In genomic region chr4:52861879-52862604, GRCh38 we compare ENCODE assay signal across 8 cellular contexts. TPM values are rescaled to one million over a fixed set of nuclear protein-coding genes. Genes with fewer than 3 reads are reported as not detected.
DNase-seq lines count a peak whose midpoint lies in the region; ATAC-seq and TF ChIP-seq lines count a peak whose summit lies in the region.

TSS of gene RASL11B (plus strand) at chr4:52862317. CDS start at chr4:52862508, 191 bp downstream.

- intact Hi-C loops in activated naive CD4-positive, alpha-beta T cell treated with anti-CD3 and anti-CD28 coated beads for 36 hours (cut with micrococcal nuclease), result loop anchor here (1.0 to 5.0 kb wide), 5 partner anchors 40 to 515 kb away; partner anchors contain the start of genes FIP1L1 and USP46

- TF ChIP-seq RAD21 in Ishikawa (IDR thresholded peaks at IDR 0.05; ENCODE audit: low read depth), result no peak

- DNase-seq in DMS153 treated with DMSO at 0.1 percent for 48 hours (lab: John Stamatoyannopoulos, UW; ENCODE audit: unreplicated experiment) (peak; percentile 48), SJSA1 (ENCODE audit: low read depth in 1 of 2, low spot score in 2 of 2) (peak; percentile 74 to 79), glomerular visceral epithelial cell (ENCODE audit: extremely low spot score) (peak; percentile 84), omental fat pad (ENCODE audit: low spot score) (peak; percentile 59), superior temporal gyrus (ENCODE audit: extremely low spot score) (peak; percentile 78)
- peak; percentile 79 for DNase-seq in activated naive CD4-positive, alpha-beta T cell treated with anti-CD3 and anti-CD28 coated beads for 36 hours

- no peak within 1 kb of the TSS for H3K27ac Mint-ChIP-seq in activated naive CD4-positive, alpha-beta T cell treated with anti-CD3 and anti-CD28 coated beads for 36 hours

- H3K9me3 Mint-ChIP-seq in activated naive CD4-positive, alpha-beta T cell treated with anti-CD3 and anti-CD28 coated beads for 36 hours, result no peaks in the 10 kb centered on the region

- no peaks in the 10 kb centered on the region for H3K36me3 Mint-ChIP-seq in activated naive CD4-positive, alpha-beta T cell treated with anti-CD3 and anti-CD28 coated beads for 36 hours (ENCODE audit: low read depth)

- ATAC-seq in GM21619 (IDR thresholded peaks at IDR 0.05; ENCODE audit: unreplicated experiment), result peak; percentile 97
- peak; percentile 98 for ATAC-seq in omental fat pad (ENCODE audit: low FRiP score)

- peak within 1 kb of the TSS; percentile 51 for H3K4me3 ChIP-seq in SJSA1

- CTCF ChIA-PET in activated naive CD4-positive, alpha-beta T cell treated with anti-CD3 and anti-CD28 coated beads for 36 hours (lab: Charles Lee), result interaction anchor here (1.2 kb wide), 1 partner anchor 121 kb away, joined by 3 read pairs; no protein-coding TSS in a partner anchor

- H3K4me3 Mint-ChIP-seq in activated naive CD4-positive, alpha-beta T cell treated with anti-CD3 and anti-CD28 coated beads for 36 hours, result peak within 1 kb of the TSS; percentile 69

- no peak for TF ChIP-seq CTCF in omental fat pad (IDR thresholded peaks at IDR 0.05)

- H3K9me3 ChIP-seq in SJSA1 (replicated peaks), result peaks cover 3% of the 10 kb centered on the region; the same call in 1 of the 2 replicates

- no peak for TF ChIP-seq EP300 in Ishikawa (IDR thresholded peaks at IDR 0.05; ENCODE audit: borderline replicate concordance)

- H3K36me3 ChIP-seq in SJSA1, result no peaks in the 10 kb centered on the region

- H3K27me3 ChIP-seq in SJSA1 (replicated peaks), result peaks cover 7% of the 10 kb centered on the region; the same call in 1 of the 2 replicates

- H3K4me1 ChIP-seq in SJSA1 (replicated peaks), result peaks cover 22% of the 10 kb centered on the region

- peaks cover 22% of the 10 kb centered on the region for H3K27me3 Mint-ChIP-seq in activated naive CD4-positive, alpha-beta T cell treated with anti-CD3 and anti-CD28 coated beads for 36 hours (ENCODE audit: low read depth)

- no peak within 1 kb of the TSS for H3K27ac ChIP-seq in SJSA1

- peaks cover 3% of the 10 kb centered on the region for H3K4me1 Mint-ChIP-seq in activated naive CD4-positive, alpha-beta T cell treated with anti-CD3 and anti-CD28 coated beads for 36 hours (ENCODE audit: low read depth)

TF ChIP-seq in Ishikawa, 13 proteins besides CTCF, POLR2A, EP300 and RAD21:
- TF ChIP-seq EGR1 (IDR thresholded peaks at IDR 0.05), result peak; percentile 45; the same call in 1 of the 2 replicates
- TF ChIP-seq CEBPB (IDR thresholded peaks at IDR 0.05), result no peak
- no peak for TF ChIP-seq CREB1 (IDR thresholded peaks at IDR 0.05; ENCODE audit: low read depth)
- TF ChIP-seq TEAD4 (IDR thresholded peaks at IDR 0.05), result no peak
- TF ChIP-seq, protein P1, sequence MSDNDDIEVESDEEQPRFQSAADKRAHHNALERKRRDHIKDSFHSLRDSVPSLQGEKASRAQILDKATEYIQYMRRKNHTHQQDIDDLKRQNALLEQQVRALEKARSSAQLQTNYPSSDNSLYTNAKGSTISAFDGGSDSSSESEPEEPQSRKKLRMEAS (IDR thresholded peaks at IDR 0.05), result peak; percentile 97
- TF ChIP-seq REST (IDR thresholded peaks at IDR 0.05; ENCODE audit: low read depth), result no peak
- no peak for TF ChIP-seq NFIC (IDR thresholded peaks at IDR 0.05)
- no peak; the same call in none of the 2 replicates for TF ChIP-seq ZBTB7A (IDR thresholded peaks at IDR 0.05; ENCODE audit: low read depth)
- TF ChIP-seq TAF1 (IDR thresholded peaks at IDR 0.05; ENCODE audit: low read depth), result peak; percentile 77; the same call in 1 of the 2 replicates
- TF ChIP-seq TCF12 (IDR thresholded peaks at IDR 0.05; ENCODE audit: low read depth), result no peak

RNA-seq across cellular contexts. Expression of gene RASL11B, which starts in this region (rescaled TPM):
- total RNA-seq in SJSA1 (2014; rRNA removed; shearing (Covaris generic)), result 1.7 TPM in 1 of 2 replicates, not detected in the other
- under 1 TPM in 1 of 2 experiments, not detected in 1; 0.24 TPM for total RNA-seq in activated naive CD4-positive, alpha-beta T cell treated with anti-CD3 and anti-CD28 coated beads for 36 hours
- 1 to 10 TPM in 2 of 4 donors, under 1 TPM in 1, not detected in 1; 0.56 to 1.9 (median 1.7) TPM for total RNA-seq in omental fat pad

Comparison
In these comparisons a context has a peak if more than half of its experiments do, and no peak if none do; other contexts are left out.
1. Peak in DNase-seq in activated naive CD4-positive, alpha-beta T cell treated with anti-CD3 and anti-CD28 coated beads for 36 hours; RNA of the gene not detected or under 1 TPM.